8 cellular contexts compared by ENCODE assay signal in the genomic region with DNA sequence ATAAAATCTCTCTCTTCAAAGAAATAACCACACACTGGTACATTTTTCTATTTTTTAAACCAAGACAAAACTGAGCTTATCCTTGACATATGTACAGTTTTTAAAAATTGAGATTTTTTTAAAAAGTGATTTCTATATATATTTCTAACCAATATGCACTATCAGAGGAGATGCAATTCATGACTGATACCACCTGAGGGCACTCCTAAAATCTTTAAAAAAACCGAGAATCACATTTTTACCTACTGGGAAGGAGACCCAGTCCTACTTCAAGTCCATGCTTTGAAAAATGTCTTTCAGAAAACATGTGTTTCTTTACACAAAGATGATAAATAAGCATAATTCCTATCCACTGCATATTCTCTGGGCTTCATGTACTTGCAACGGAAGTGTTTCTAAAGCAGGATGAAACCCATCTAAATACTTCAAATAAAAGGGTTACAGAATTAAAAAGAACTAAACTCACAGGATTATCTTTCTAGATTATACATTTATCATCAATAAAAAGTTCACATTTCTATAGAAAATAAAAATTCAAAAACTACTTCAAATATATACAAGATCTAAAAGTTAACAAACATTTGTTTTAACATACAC.
A peak's percentile ranks its signal among the peaks of the same experiment; 100 is the strongest.
DNase-seq lines count a peak whose midpoint lies in the region; ATAC-seq, FAIRE-seq and TF ChIP-seq lines count a peak whose summit lies in the region.

No MANE protein-coding gene starts in this region.

- no peak for TF ChIP-seq POLR2A in GM12891 (IDR thresholded peaks at IDR 0.05; ENCODE audit: low read depth, low read length)

- no peaks in the 10 kb centered on the region for H3K9me3 Mint-ChIP-seq in naive B cell

- no peaks in the 10 kb centered on the region for H3K27me3 Mint-ChIP-seq in naive B cell

- FAIRE-seq in GM12891 (lab: Jason Lieb, UNC) = no peak

- no peak for ATAC-seq in naive B cell (ENCODE audit: low read depth in 2 of 2)

- H3K27ac Mint-ChIP-seq in naive B cell = no peak overlapping the region

- no peak overlapping the region for H3K4me3 Mint-ChIP-seq in naive B cell

- DNase-seq in DMS 273 (lab: John Stamatoyannopoulos, UW; ENCODE audit: unreplicated experiment) (peak; percentile 52), DMS 273 treated with DMSO at 0.1 percent for 48 hours (lab: John Stamatoyannopoulos, UW) (no peak), NCI-H2107 treated with DMSO at 0.1 percent for 48 hours (lab: John Stamatoyannopoulos, UW; ENCODE audit: unreplicated experiment) (peak; percentile 33), dedifferentiated amniotic fluid mesenchymal stem cell (ENCODE audit: extremely low spot score) (peak; percentile 39), naive B cell (peak; percentile 18), activated gamma-delta T cell (lab: John Stamatoyannopoulos, UW) (no peak), GM12891 (ENCODE audit: insufficient read length, low spot score) (no peak), cortex of kidney (lab: John Stamatoyannopoulos, UW) (no peak)

- H3K36me3 Mint-ChIP-seq in naive B cell = peaks cover 0 to 4% of the 10 kb centered on the region in 2 donors

- no peaks in the 10 kb centered on the region for H3K4me1 Mint-ChIP-seq in naive B cell

TF ChIP-seq in GM12891, 5 proteins besides CTCF, POLR2A, EP300 and RAD21:
- no peak for TF ChIP-seq POU2F2 (IDR thresholded peaks at IDR 0.05; ENCODE audit: low read depth, low read length)
- TF ChIP-seq POLR2AphosphoS5 (IDR thresholded peaks at IDR 0.05; ENCODE audit: low read depth, low read length) = no peak
- no peak for TF ChIP-seq TAF1 (IDR thresholded peaks at IDR 0.05; ENCODE audit: low read depth, low read length)
- TF ChIP-seq PAX5 (IDR thresholded peaks at IDR 0.05; ENCODE audit: insufficient read depth, low read length, severe bottlenecking) = no peak
- TF ChIP-seq SPI1 (IDR thresholded peaks at IDR 0.05; ENCODE audit: low read depth, low read length) = no peak

Comparison
In these comparisons a context has a peak if more than half of its experiments do, and no peak if none do; other contexts are left out.
1. DNase-seq: peak in DMS 273 (single experiment), NCI-H2107 treated with DMSO at 0.1 percent for 48 hours (single experiment), dedifferentiated amniotic fluid mesenchymal stem cell (single experiment) and naive B cell (single experiment); none in DMS 273 treated with DMSO at 0.1 percent for 48 hours (single experiment), activated gamma-delta T cell (single experiment), GM12891 (single experiment) and cortex of kidney (single experiment).